In genomic region chr17:58703137-58703846, GRCh38 we compare ENCODE assay signal across 16 cellular contexts. TPM values are rescaled to one million over a fixed set of nuclear protein-coding genes. Genes with fewer than 3 reads are reported as not detected.
DNase-seq lines count a peak whose midpoint lies in the region; ATAC-seq and TF ChIP-seq lines count a peak whose summit lies in the region.
"Had no signal": no experiment of that assay in that cellular context is flagged by ENCODE, and none has a peak within 500 bp of the region (broad histone marks: within the 10 kb centered on the region; RNA-seq: fewer than 3 reads in every experiment).

No MANE protein-coding gene starts in this region.

- no peaks in the 10 kb centered on the region for H3K9me3 Mint-ChIP-seq in activated T-helper 2 cell treated with anti-CD3 and anti-CD28 coated beads, Interferon-gamma antibody, Interleukin-2, Interleukin-4, amounts not matched to agents 10 μg/mL and 5 μg/mL and 100 μg/mL, durations not matched to agents 14 hours and 24 hours and 36 hours
- H3K9me3 Mint-ChIP-seq: activated naive CD4-positive, alpha-beta T cell treated with anti-CD3 and anti-CD28 coated beads, Interleukin-2, amount 50 U/mL, for 24 hours; stimulated activated naive B cell treated with anti-CD40 and anti-IgM and Interleukin-4, amounts not matched to agents 10 μg/mL and 1 μg/mL and 100 μg/mL, for 72 hours had no signal

- H3K4me1 Mint-ChIP-seq in activated T-helper 2 cell treated with anti-CD3 and anti-CD28 coated beads, Interferon-gamma antibody, Interleukin-2, Interleukin-4, amounts not matched to agents 10 μg/mL and 5 μg/mL and 100 μg/mL, durations not matched to agents 14 hours and 24 hours and 36 hours (ENCODE audit: low read depth): peaks cover 38% of the 10 kb centered on the region
- H3K4me1 Mint-ChIP-seq: activated naive CD4-positive, alpha-beta T cell treated with anti-CD3 and anti-CD28 coated beads, Interleukin-2, amount 50 U/mL, for 24 hours had no signal

- intact Hi-C loops in activated T-helper 2 cell treated with anti-CD3 and anti-CD28 coated beads, Interferon-gamma antibody, Interleukin-2, Interleukin-4, amounts not matched to agents 10 μg/mL and 5 μg/mL and 100 μg/mL, durations not matched to agents 14 hours and 24 hours and 36 hours (cut with micrococcal nuclease): loop anchor here (2.0 kb wide), 1 partner anchor 44 kb away; no protein-coding TSS in a partner anchor

- H3K4me3 ChIP-seq in foreskin fibroblast (ENCODE audit: low read depth in 1 of 2, low read length in 2 of 2): no peak overlapping the region
- H3K4me3 ChIP-seq: coronary artery, prostate gland had no signal

- H3K4me3 Mint-ChIP-seq in activated T-helper 2 cell treated with anti-CD3 and anti-CD28 coated beads, Interferon-gamma antibody, Interleukin-2, Interleukin-4, amounts not matched to agents 10 μg/mL and 5 μg/mL and 100 μg/mL, durations not matched to agents 14 hours and 24 hours and 36 hours (ENCODE audit: low read depth): no peak overlapping the region
- H3K4me3 Mint-ChIP-seq: activated naive CD4-positive, alpha-beta T cell treated with anti-CD3 and anti-CD28 coated beads, Interleukin-2, amount 50 U/mL, for 24 hours; stimulated activated naive B cell treated with anti-CD40 and anti-IgM and Interleukin-4, amounts not matched to agents 10 μg/mL and 1 μg/mL and 100 μg/mL, for 72 hours had no signal

- ATAC-seq in HG03175 (IDR thresholded peaks at IDR 0.05; ENCODE audit: unreplicated experiment): no peak
- ATAC-seq in GM21786 (IDR thresholded peaks at IDR 0.05; ENCODE audit: unreplicated experiment): no peak
- ATAC-seq: stimulated activated naive B cell treated with anti-CD40 and anti-IgM and Interleukin-4, amounts not matched to agents 10 μg/mL and 1 μg/mL and 100 μg/mL, for 72 hours had no signal

- DNase-seq in AG08395 (ENCODE audit: low spot score) (peak; percentile 19), HS-5 (ENCODE audit: low read depth) (peak; percentile 16), foreskin fibroblast (peak; percentile 6 to 24), GOT3 (lab: John Stamatoyannopoulos, UW) (no peak)
- DNase-seq in activated T-helper 2 cell treated with anti-CD3 and anti-CD28 coated beads, Interferon-gamma antibody, Interleukin-2, Interleukin-4, amounts not matched to agents 10 μg/mL and 5 μg/mL and 100 μg/mL, durations not matched to agents 14 hours and 24 hours and 36 hours (ENCODE audit: low spot score): no peak
- DNase-seq in effector CD8-positive, alpha-beta T cell (lab: John Stamatoyannopoulos, UW): no peak
- DNase-seq: DMS79; OCI-M1; stimulated activated CD4-positive, alpha-beta T cell treated with anti-CD3 and anti-CD28 coated beads, Interleukin-4, amount 100 ng/mL, for 1 hour; stimulated activated naive B cell treated with anti-CD40 and anti-IgM and Interleukin-4, amounts not matched to agents 10 μg/mL and 1 μg/mL and 100 μg/mL, for 72 hours had no signal

- H3K36me3 Mint-ChIP-seq in activated T-helper 2 cell treated with anti-CD3 and anti-CD28 coated beads, Interferon-gamma antibody, Interleukin-2, Interleukin-4, amounts not matched to agents 10 μg/mL and 5 μg/mL and 100 μg/mL, durations not matched to agents 14 hours and 24 hours and 36 hours (ENCODE audit: low read depth): peaks cover 46% of the 10 kb centered on the region

- H3K27me3 Mint-ChIP-seq in activated T-helper 2 cell treated with anti-CD3 and anti-CD28 coated beads, Interferon-gamma antibody, Interleukin-2, Interleukin-4, amounts not matched to agents 10 μg/mL and 5 μg/mL and 100 μg/mL, durations not matched to agents 14 hours and 24 hours and 36 hours (ENCODE audit: low read depth): no peaks in the 10 kb centered on the region
- H3K27me3 Mint-ChIP-seq: activated naive CD4-positive, alpha-beta T cell treated with anti-CD3 and anti-CD28 coated beads, Interleukin-2, amount 50 U/mL, for 24 hours; stimulated activated naive B cell treated with anti-CD40 and anti-IgM and Interleukin-4, amounts not matched to agents 10 μg/mL and 1 μg/mL and 100 μg/mL, for 72 hours had no signal

- no peak for TF ChIP-seq CTCF in foreskin fibroblast (IDR thresholded peaks at IDR 0.05; ENCODE audit: low read depth, low read length)

- H3K27ac Mint-ChIP-seq in activated T-helper 2 cell treated with anti-CD3 and anti-CD28 coated beads, Interferon-gamma antibody, Interleukin-2, Interleukin-4, amounts not matched to agents 10 μg/mL and 5 μg/mL and 100 μg/mL, durations not matched to agents 14 hours and 24 hours and 36 hours: peak overlapping the region; percentile 83
- H3K27ac Mint-ChIP-seq: activated naive CD4-positive, alpha-beta T cell treated with anti-CD3 and anti-CD28 coated beads, Interleukin-2, amount 50 U/mL, for 24 hours had no signal

RNA-seq across cellular contexts. Expression of gene RAD51C, which starts 10.9 kb away (rescaled TPM):
- 58.1 and 62.7 TPM in 2 replicates for total RNA-seq in activated T-helper 2 cell treated with anti-CD3 and anti-CD28 coated beads, Interferon-gamma antibody, Interleukin-2, Interleukin-4, amounts not matched to agents 10 μg/mL and 5 μg/mL and 100 μg/mL, durations not matched to agents 14 hours and 24 hours and 36 hours

RNA-seq across cellular contexts. Expression of gene TEX14, which starts 11.4 kb away (rescaled TPM):
- 0.09 and 0.18 TPM in 2 replicates for total RNA-seq in activated T-helper 2 cell treated with anti-CD3 and anti-CD28 coated beads, Interferon-gamma antibody, Interleukin-2, Interleukin-4, amounts not matched to agents 10 μg/mL and 5 μg/mL and 100 μg/mL, durations not matched to agents 14 hours and 24 hours and 36 hours
- total RNA-seq: HT-29 had no signal

RNA-seq across cellular contexts. Expression of gene PPM1E, which starts 52.4 kb away (rescaled TPM):
- 0.05 TPM in 1 of 2 replicates, not detected in the other for total RNA-seq in activated T-helper 2 cell treated with anti-CD3 and anti-CD28 coated beads, Interferon-gamma antibody, Interleukin-2, Interleukin-4, amounts not matched to agents 10 μg/mL and 5 μg/mL and 100 μg/mL, durations not matched to agents 14 hours and 24 hours and 36 hours
- total RNA-seq: HT-29 had no signal

Comparison
In these comparisons a context has a peak if more than half of its experiments do, and no peak if none do; other contexts are left out.
1. DNase-seq: peak in AG08395 (single experiment), HS-5 (single experiment) and foreskin fibroblast (2 of 2); none in activated T-helper 2 cell treated with anti-CD3 and anti-CD28 coated beads, Interferon-gamma antibody, Interleukin-2, Interleukin-4, amounts not matched to agents 10 μg/mL and 5 μg/mL and 100 μg/mL, durations not matched to agents 14 hours and 24 hours and 36 hours (single experiment), GOT3 (single experiment) and effector CD8-positive, alpha-beta T cell (single experiment).